ENCODE assay signal across 8 cellular contexts in the genomic region with DNA sequence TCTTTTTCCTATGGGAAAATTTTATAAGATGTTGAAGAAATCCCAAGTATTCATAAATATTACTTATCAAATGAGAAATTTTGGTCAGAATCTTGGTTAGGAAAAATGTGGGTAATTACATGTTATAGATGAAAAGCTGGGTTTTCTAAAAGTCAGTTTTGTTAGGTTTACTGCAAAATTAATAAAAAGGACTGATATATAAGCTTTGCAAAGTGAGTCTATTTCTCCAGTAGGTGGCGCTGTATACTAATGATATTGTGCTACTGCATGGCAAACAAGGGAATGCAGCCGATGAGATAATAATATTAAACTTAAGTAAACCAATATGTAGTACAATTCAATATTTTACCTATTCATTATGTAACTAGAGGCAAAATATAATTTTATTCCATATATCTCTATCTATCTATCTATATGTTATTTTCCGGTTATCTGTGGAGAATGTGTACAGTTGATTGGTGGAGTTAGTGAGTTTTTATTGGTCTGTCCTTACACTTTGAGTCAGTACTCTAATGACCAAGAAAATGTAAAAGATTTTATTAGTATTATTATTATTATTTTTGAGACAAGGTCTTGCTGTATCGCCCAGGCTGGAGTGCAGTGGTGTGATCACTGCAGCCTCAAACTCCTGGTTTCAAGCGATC. TPM values are rescaled to one million over a fixed set of nuclear protein-coding genes. Genes with fewer than 3 reads are reported as not detected.
DNase-seq lines count a peak whose midpoint lies in the region; ATAC-seq and TF ChIP-seq lines count a peak whose summit lies in the region.

No MANE protein-coding gene starts in this region.

- ATAC-seq in GM21423 (IDR thresholded peaks at IDR 0.05; ENCODE audit: unreplicated experiment): peak; percentile 73

- no peaks in the 10 kb centered on the region for H3K27me3 ChIP-seq in dorsolateral prefrontal cortex

- intact Hi-C loops in dorsolateral prefrontal cortex (cut with DNase I): no loop called here

- peak; percentile 59 for DNase-seq in DMS114 treated with DMSO at 0.1 percent for 48 hours (lab: John Stamatoyannopoulos, UW; ENCODE audit: unreplicated experiment)
- DNase-seq in LoVo (ENCODE audit: low spot score): peak; percentile 68
- peak; percentile 25 for DNase-seq in OCI-M2 (lab: John Stamatoyannopoulos, UW; ENCODE audit: unreplicated experiment)
- no peak for DNase-seq in dorsolateral prefrontal cortex
- peak; percentile 61 for DNase-seq in myocyte (ENCODE audit: low read depth)
- no peak for DNase-seq in 8988T
- no peak for DNase-seq in islet precursor cell

- H3K27ac ChIP-seq in dorsolateral prefrontal cortex: no peak overlapping the region

- H3K4me3 ChIP-seq in dorsolateral prefrontal cortex: no peak overlapping the region

- TF ChIP-seq CTCF in dorsolateral prefrontal cortex (IDR thresholded peaks at IDR 0.05 in 54 of 56, conservative IDR thresholded peaks at IDR 0.05 in 2 of 56; ENCODE audit: low read depth in 1 of 56, partially characterized antibody in 56 of 56): peak; percentile 69 to 94 (median 83)

RNA-seq across cellular contexts. Expression of a gene that starts 32.9 kb away (rescaled TPM):
- total RNA-seq in dorsolateral prefrontal cortex (10 to 100 TPM; 16.3 to 37.8 (median 24.5) TPM), myocyte (10.4 and 11.3 TPM in 2 replicates)
- 2.3 TPM for polyA plus RNA-seq in myocyte (2012)

RNA-seq across cellular contexts. Expression of a gene that starts 58.3 kb away (rescaled TPM):
- total RNA-seq in dorsolateral prefrontal cortex (1 to 10 TPM in 21 of 120 experiments, under 1 TPM in 64, not detected in 35; 0.16 to 2.6 (median 0.75) TPM), myocyte (0.91 and 1.9 TPM in 2 replicates)
- polyA plus RNA-seq in myocyte (2012): 0.38 TPM

Comparison
In these comparisons a context has a peak if more than half of its experiments do, and no peak if none do; other contexts are left out.
1. DNase-seq: peak in DMS114 treated with DMSO at 0.1 percent for 48 hours (single experiment), LoVo (single experiment), OCI-M2 (single experiment) and myocyte (single experiment); none in dorsolateral prefrontal cortex (0 of 10), 8988T (single experiment) and islet precursor cell (single experiment).